2 cellular contexts compared by ENCODE assay signal in the genomic region with DNA sequence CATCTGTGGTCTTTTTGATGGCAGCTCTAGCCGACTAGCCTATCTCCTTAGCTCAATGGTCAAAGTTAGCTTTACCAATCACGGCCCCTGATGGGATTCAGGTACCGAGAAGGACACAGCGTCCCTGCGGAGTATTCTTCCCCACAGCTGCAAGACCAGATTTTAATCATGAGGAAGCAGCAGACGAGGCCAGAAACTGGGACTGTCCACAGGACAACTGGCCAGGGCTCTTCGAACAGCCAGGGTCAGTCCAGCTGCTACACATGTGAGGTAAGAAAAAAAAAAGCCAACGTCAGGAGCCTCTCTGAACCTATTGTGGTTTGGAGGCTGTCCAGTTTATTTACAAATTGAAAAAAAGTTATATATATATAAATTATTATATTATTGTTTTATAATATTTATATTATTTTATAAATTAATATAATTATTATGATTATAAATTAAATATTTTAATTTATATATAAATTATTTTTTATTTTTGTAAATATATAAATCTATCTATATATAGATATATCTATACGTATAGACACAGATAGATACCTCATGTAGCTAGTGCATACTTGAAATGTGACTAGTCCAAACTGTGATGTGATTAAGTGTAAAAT.
TF ChIP-seq lines count a peak whose summit lies in the region.

No MANE protein-coding gene starts in this region.

TF ChIP-seq in IMR-90, 13 proteins besides CTCF, POLR2A, EP300 and RAD21:
- no peak for TF ChIP-seq CHD1 (IDR thresholded peaks at IDR 0.05; ENCODE audit: low read depth, low read length)
- TF ChIP-seq MAZ (IDR thresholded peaks at IDR 0.05; ENCODE audit: borderline replicate concordance, low read depth, low read length) = no peak
- TF ChIP-seq MXI1 (IDR thresholded peaks at IDR 0.05; ENCODE audit: borderline replicate concordance, low read depth, low read length) = no peak
- no peak for TF ChIP-seq RFX5 (IDR thresholded peaks at IDR 0.05; ENCODE audit: low read depth, low read length)
- no peak for TF ChIP-seq RCOR1 (IDR thresholded peaks at IDR 0.05; ENCODE audit: insufficient replicate concordance, low read length)
- TF ChIP-seq, protein P1, sequence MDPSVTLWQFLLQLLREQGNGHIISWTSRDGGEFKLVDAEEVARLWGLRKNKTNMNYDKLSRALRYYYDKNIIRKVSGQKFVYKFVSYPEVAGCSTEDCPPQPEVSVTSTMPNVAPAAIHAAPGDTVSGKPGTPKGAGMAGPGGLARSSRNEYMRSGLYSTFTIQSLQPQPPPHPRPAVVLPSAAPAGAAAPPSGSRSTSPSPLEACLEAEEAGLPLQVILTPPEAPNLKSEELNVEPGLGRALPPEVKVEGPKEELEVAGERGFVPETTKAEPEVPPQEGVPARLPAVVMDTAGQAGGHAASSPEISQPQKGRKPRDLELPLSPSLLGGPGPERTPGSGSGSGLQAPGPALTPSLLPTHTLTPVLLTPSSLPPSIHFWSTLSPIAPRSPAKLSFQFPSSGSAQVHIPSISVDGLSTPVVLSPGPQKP (IDR thresholded peaks at IDR 0.05; ENCODE audit: borderline replicate concordance, low read depth, low read length) = no peak
- TF ChIP-seq, protein P2, sequence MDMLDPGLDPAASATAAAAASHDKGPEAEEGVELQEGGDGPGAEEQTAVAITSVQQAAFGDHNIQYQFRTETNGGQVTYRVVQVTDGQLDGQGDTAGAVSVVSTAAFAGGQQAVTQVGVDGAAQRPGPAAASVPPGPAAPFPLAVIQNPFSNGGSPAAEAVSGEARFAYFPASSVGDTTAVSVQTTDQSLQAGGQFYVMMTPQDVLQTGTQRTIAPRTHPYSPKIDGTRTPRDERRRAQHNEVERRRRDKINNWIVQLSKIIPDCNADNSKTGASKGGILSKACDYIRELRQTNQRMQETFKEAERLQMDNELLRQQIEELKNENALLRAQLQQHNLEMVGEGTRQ (IDR thresholded peaks at IDR 0.05; ENCODE audit: low read depth, low read length) = no peak
- TF ChIP-seq SMC3 (IDR thresholded peaks at IDR 0.05; ENCODE audit: low read depth, low read length) = no peak
- no peak for TF ChIP-seq MAFK (IDR thresholded peaks at IDR 0.05; ENCODE audit: low read depth, low read length)
- TF ChIP-seq CEBPB (IDR thresholded peaks at IDR 0.05; ENCODE audit: low read depth, low read length) = no peak
- no peak for TF ChIP-seq NFE2L2 (IDR thresholded peaks at IDR 0.05; ENCODE audit: low read depth, low read length)
- TF ChIP-seq BHLHE40 (IDR thresholded peaks at IDR 0.05; ENCODE audit: low read depth, low read length) = no peak
- no peak for TF ChIP-seq FOS (IDR thresholded peaks at IDR 0.05; ENCODE audit: low read depth, low read length)

TF ChIP-seq in K562, 482 proteins besides CTCF, POLR2A, EP300 and RAD21:
- no peak for TF ChIP-seq KLF6 (CRISPR knock-in tag; IDR thresholded peaks at IDR 0.05; ENCODE audit: borderline replicate concordance)
- TF ChIP-seq ZNF224 (CRISPR knock-in tag; IDR thresholded peaks at IDR 0.05) = no peak
- no peak for TF ChIP-seq HIVEP1 (CRISPR knock-in tag; IDR thresholded peaks at IDR 0.05)
- no peak for TF ChIP-seq HEY1 (CRISPR knock-in tag; IDR thresholded peaks at IDR 0.05; ENCODE audit: borderline replicate concordance)
- no peak for TF ChIP-seq GTF2F1 (IDR thresholded peaks at IDR 0.05; ENCODE audit: low read depth, low read length)
- no peak for TF ChIP-seq HCFC1 (IDR thresholded peaks at IDR 0.05; ENCODE audit: low read depth, low read length)
- no peak for TF ChIP-seq PRPF4 (IDR thresholded peaks at IDR 0.05; ENCODE audit: insufficient read depth, low read depth, low read length, poor library complexity, severe bottlenecking)
- TF ChIP-seq, protein P3, sequence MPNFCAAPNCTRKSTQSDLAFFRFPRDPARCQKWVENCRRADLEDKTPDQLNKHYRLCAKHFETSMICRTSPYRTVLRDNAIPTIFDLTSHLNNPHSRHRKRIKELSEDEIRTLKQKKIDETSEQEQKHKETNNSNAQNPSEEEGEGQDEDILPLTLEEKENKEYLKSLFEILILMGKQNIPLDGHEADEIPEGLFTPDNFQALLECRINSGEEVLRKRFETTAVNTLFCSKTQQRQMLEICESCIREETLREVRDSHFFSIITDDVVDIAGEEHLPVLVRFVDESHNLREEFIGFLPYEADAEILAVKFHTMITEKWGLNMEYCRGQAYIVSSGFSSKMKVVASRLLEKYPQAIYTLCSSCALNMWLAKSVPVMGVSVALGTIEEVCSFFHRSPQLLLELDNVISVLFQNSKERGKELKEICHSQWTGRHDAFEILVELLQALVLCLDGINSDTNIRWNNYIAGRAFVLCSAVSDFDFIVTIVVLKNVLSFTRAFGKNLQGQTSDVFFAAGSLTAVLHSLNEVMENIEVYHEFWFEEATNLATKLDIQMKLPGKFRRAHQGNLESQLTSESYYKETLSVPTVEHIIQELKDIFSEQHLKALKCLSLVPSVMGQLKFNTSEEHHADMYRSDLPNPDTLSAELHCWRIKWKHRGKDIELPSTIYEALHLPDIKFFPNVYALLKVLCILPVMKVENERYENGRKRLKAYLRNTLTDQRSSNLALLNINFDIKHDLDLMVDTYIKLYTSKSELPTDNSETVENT (CRISPR knock-in tag; IDR thresholded peaks at IDR 0.05) = no peak
- TF ChIP-seq ERF (CRISPR knock-in tag; IDR thresholded peaks at IDR 0.05) = no peak
- no peak for TF ChIP-seq FOSL1 (tag; conservative IDR thresholded peaks at IDR 0.05)
- TF ChIP-seq ZNF175 (CRISPR knock-in tag; IDR thresholded peaks at IDR 0.05; ENCODE audit: low read depth) = no peak
- TF ChIP-seq, protein P4, sequence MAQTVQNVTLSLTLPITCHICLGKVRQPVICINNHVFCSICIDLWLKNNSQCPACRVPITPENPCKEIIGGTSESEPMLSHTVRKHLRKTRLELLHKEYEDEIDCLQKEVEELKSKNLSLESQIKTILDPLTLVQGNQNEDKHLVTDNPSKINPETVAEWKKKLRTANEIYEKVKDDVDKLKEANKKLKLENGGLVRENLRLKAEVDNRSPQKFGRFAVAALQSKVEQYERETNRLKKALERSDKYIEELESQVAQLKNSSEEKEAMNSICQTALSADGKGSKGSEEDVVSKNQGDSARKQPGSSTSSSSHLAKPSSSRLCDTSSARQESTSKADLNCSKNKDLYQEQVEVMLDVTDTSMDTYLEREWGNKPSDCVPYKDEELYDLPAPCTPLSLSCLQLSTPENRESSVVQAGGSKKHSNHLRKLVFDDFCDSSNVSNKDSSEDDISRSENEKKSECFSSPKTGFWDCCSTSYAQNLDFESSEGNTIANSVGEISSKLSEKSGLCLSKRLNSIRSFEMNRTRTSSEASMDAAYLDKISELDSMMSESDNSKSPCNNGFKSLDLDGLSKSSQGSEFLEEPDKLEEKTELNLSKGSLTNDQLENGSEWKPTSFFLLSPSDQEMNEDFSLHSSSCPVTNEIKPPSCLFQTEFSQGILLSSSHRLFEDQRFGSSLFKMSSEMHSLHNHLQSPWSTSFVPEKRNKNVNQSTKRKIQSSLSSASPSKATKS (CRISPR knock-in tag; IDR thresholded peaks at IDR 0.05) = no peak
